18 cellular contexts compared by ENCODE assay signal in the genomic region with DNA sequence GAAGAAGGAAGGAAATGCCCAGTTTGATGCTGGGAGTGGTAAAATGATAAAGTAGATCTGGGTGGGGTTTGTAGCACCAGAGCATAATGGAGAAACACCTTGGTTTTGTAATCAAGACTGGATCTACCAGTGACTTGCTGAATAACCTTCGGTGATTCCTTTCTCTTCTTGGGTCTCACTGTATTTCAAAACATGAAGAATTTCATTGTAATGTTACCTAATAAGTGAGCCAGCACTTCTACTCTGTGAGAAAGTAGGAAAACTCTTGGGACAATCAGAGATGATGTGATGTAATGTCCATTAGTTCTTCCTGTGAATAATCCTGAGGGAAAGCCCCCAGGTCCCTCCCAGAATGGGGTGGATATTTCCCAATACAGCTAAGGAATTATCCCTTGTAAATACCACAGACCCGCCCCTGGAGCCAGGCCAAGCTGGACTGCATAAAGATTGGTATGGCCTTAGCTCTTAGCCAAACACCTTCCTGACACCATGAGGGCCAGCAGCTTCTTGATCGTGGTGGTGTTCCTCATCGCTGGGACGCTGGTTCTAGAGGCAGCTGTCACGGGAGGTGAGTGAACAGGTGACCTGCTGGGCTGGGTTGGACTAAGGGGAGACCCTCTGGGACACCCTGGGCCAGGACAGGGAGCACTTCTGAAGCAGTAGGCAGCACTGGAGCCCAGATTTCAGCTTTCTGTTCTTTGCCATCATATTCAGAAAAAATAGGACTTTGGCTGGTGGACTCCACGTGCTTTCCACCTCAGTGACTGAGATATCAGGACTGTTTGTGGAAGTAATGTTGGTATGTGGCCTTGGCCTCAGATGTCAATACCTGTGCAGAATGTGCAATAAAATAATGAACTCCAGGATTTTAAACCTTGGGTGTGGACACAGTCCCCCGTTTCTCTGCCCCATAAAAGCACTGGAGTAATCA. TPM values are rescaled to one million over a fixed set of nuclear protein-coding genes. Genes with fewer than 3 reads are reported as not detected.
DNase-seq lines count a peak whose midpoint lies in the region; ATAC-seq and TF ChIP-seq lines count a peak whose summit lies in the region.
"Had no signal": no experiment of that assay in that cellular context is flagged by ENCODE, and none has a peak within 500 bp of the region (broad histone marks: within the 10 kb centered on the region; RNA-seq: fewer than 3 reads in every experiment).

A gene with protein sequence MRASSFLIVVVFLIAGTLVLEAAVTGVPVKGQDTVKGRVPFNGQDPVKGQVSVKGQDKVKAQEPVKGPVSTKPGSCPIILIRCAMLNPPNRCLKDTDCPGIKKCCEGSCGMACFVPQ (plus strand): TSS at position 469 of the 931 bp plus-strand sequence. CDS start 21 bp downstream, at position 490.

- peak within 1 kb of the TSS; percentile 7 for H3K4me2 ChIP-seq in mammary epithelial cell (ENCODE audit: insufficient read depth, low read depth, low read length)

- H3K9me3 Mint-ChIP-seq in CD4-positive, alpha-beta T cell: no peaks in the 10 kb centered on the region

- H3K4me3 ChIP-seq in mammary epithelial cell (replicated peaks in 1 of 3; ENCODE audit: insufficient read depth in 1 of 3, low read depth in 2 of 3, low read length in 3 of 3) (no peak within 1 kb of the TSS), upper lobe of right lung (no peak within 1 kb of the TSS)
- H3K4me3 ChIP-seq: thoracic aorta had no signal

- in situ Hi-C loops in mammary epithelial cell (cut with MboI; ENCODE audit: low sequenced_read_pairs in 2 of 2): no loop called here

- H3K36me3 Mint-ChIP-seq in CD4-positive, alpha-beta T cell (ENCODE audit: low read depth): no peaks in the 10 kb centered on the region
- H3K36me3 Mint-ChIP-seq: naive B cell had no signal

- TF ChIP-seq EP300 in Ishikawa (IDR thresholded peaks at IDR 0.05; ENCODE audit: borderline replicate concordance): no peak

- H3K27me3 ChIP-seq in mammary epithelial cell (ENCODE audit: insufficient read depth, low read length) (no peaks in the 10 kb centered on the region), upper lobe of right lung (no peaks in the 10 kb centered on the region)
- peaks cover 4% of the 10 kb centered on the region for H3K27me3 ChIP-seq in CD4-positive, alpha-beta T cell (ENCODE audit: control insufficient read depth, insufficient read depth, low read length)

- TF ChIP-seq CTCF in mammary epithelial cell (conservative IDR thresholded peaks at IDR 0.05 in 1 of 2, IDR thresholded peaks at IDR 0.05 in 1 of 2; ENCODE audit: extremely low read depth in 1 of 2, insufficient read depth in 1 of 2, low read depth in 1 of 2, low read length in 2 of 2) (no peak), upper lobe of right lung (IDR thresholded peaks at IDR 0.05) (no peak)
- TF ChIP-seq CTCF in CD4-positive, alpha-beta T cell (IDR thresholded peaks at IDR 0.05): no peak

- no peaks in the 10 kb centered on the region for H3K4me1 Mint-ChIP-seq in CD4-positive, alpha-beta T cell (ENCODE audit: low read depth)
- H3K4me1 Mint-ChIP-seq: naive B cell had no signal

- dilution Hi-C loops in mammary epithelial cell (cut with HindIII; ENCODE audit: low sequenced_read_pairs): no loop called here

- CTCF ChIA-PET in mammary epithelial cell (lab: Charles Lee; ENCODE audit: low non-redundant PET): no interaction called here
- CTCF ChIA-PET in CD4-positive, alpha-beta T cell (lab: Charles Lee): no interaction called here

- H3K4me3 Mint-ChIP-seq in CD4-positive, alpha-beta T cell: no peak within 1 kb of the TSS
- H3K4me3 Mint-ChIP-seq: CD4-positive, CD25-positive, alpha-beta regulatory T cell; naive B cell had no signal

- DNase-seq in mammary epithelial cell: peak; percentile 88
- DNase-seq in kidney tubule cell (ENCODE audit: low spot score): peak; percentile 83
- peak; percentile 81 for DNase-seq in upper lobe of right lung
- no peak for DNase-seq in NCI-H1092 treated with DMSO at 0.1 percent for 48 hours (lab: John Stamatoyannopoulos, UW)
- DNase-seq in DMS53 treated with DMSO at 0.1 percent for 48 hours (lab: John Stamatoyannopoulos, UW; ENCODE audit: unreplicated experiment): no peak
- no peak for DNase-seq in CD4-positive, alpha-beta T cell
- DNase-seq: activated naive CD4-positive, alpha-beta T cell; CD4-positive, CD25-positive, alpha-beta regulatory T cell; effector CD4-positive, alpha-beta T cell; GF-D8; islet precursor cell; naive B cell; NCI-H1105; NCI-H345 had no signal

- peaks cover 30% of the 10 kb centered on the region for H3K27me3 Mint-ChIP-seq in CD4-positive, alpha-beta T cell

- H3K9ac ChIP-seq in mammary epithelial cell (ENCODE audit: insufficient read depth, low read length): no peak within 1 kb of the TSS

- H3K9me3 ChIP-seq in mammary epithelial cell (replicated peaks; ENCODE audit: insufficient read depth, low read length) (no peaks in the 10 kb centered on the region), upper lobe of right lung (no peaks in the 10 kb centered on the region)
- H3K9me3 ChIP-seq in CD4-positive, alpha-beta T cell (ENCODE audit: control insufficient read depth, low read length): no peaks in the 10 kb centered on the region
- H3K9me3 ChIP-seq: thoracic aorta had no signal

- POLR2A ChIA-PET in CD4-positive, alpha-beta T cell (lab: Charles Lee): no interaction called here

- BruUV-seq in mammary epithelial cell (replicated peaks; lab: Mats Ljungman, UMichigan): TSS peak; percentile 85

- no peak within 1 kb of the TSS for H3K27ac Mint-ChIP-seq in CD4-positive, alpha-beta T cell

- TF ChIP-seq RAD21 in Ishikawa (IDR thresholded peaks at IDR 0.05; ENCODE audit: low read depth): no peak

- H3K36me3 ChIP-seq in mammary epithelial cell (ENCODE audit: insufficient read depth, low read length) (no peaks in the 10 kb centered on the region), upper lobe of right lung (no peaks in the 10 kb centered on the region)
- H3K36me3 ChIP-seq: thoracic aorta had no signal

- peak; percentile 58 for ATAC-seq in upper lobe of right lung
- no peak for ATAC-seq in CD4-positive, alpha-beta T cell (ENCODE audit: poor library complexity)

- no peaks in the 10 kb centered on the region for H4K20me1 ChIP-seq in mammary epithelial cell (ENCODE audit: insufficient read depth, low read length)

- H2AFZ ChIP-seq in mammary epithelial cell (ENCODE audit: low read depth, low read length): no peak within 1 kb of the TSS

- WGBS in mammary epithelial cell (ENCODE audit: low coverage, missing lambda C conversion rate): 66% methylated on average over 8 of the region's 8 CpGs

- peaks cover 13% of the 10 kb centered on the region for H3K4me1 ChIP-seq in mammary epithelial cell (ENCODE audit: insufficient read depth, low read length)
- H3K4me1 ChIP-seq in upper lobe of right lung: no peaks in the 10 kb centered on the region

- intact Hi-C loops in mammary epithelial cell (cut with micrococcal nuclease) (no loop called here), upper lobe of right lung (cut with DNase I) (no loop called here)
- intact Hi-C loops in CD4-positive, alpha-beta T cell (cut with DNase I, micrococcal nuclease): no loop called here

- H3K27ac ChIP-seq in mammary epithelial cell (ENCODE audit: insufficient read depth, low read depth, low read length) (peak within 1 kb of the TSS; percentile 26), upper lobe of right lung (no peak within 1 kb of the TSS)
- H3K27ac ChIP-seq in CD4-positive, alpha-beta T cell (ENCODE audit: low read depth, low read length): no peak within 1 kb of the TSS
- H3K27ac ChIP-seq: thoracic aorta had no signal

- no peaks in the 10 kb centered on the region for H3K79me2 ChIP-seq in mammary epithelial cell (ENCODE audit: insufficient read depth, low read length)

TF ChIP-seq in Ishikawa, 13 proteins besides CTCF, POLR2A, EP300 and RAD21 (continues in another document):
- TF ChIP-seq TAF1 (IDR thresholded peaks at IDR 0.05; ENCODE audit: low read depth) (no peak), CREB1 (IDR thresholded peaks at IDR 0.05; ENCODE audit: low read depth) (no peak), CEBPB (IDR thresholded peaks at IDR 0.05) (peak; percentile 24; the same call in 1 of the 2 replicates), TEAD4 (IDR thresholded peaks at IDR 0.05) (no peak), ZBTB7A (IDR thresholded peaks at IDR 0.05; ENCODE audit: low read depth) (no peak), YY1 (IDR thresholded peaks at IDR 0.05; ENCODE audit: low read depth) (no peak), NFIC (IDR thresholded peaks at IDR 0.05) (peak; percentile 37; the same call in 1 of the 2 replicates)
- TF ChIP-seq, protein P1, sequence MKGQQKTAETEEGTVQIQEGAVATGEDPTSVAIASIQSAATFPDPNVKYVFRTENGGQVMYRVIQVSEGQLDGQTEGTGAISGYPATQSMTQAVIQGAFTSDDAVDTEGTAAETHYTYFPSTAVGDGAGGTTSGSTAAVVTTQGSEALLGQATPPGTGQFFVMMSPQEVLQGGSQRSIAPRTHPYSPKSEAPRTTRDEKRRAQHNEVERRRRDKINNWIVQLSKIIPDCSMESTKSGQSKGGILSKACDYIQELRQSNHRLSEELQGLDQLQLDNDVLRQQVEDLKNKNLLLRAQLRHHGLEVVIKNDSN (IDR thresholded peaks at IDR 0.05): no peak
- TF ChIP-seq, protein P2, sequence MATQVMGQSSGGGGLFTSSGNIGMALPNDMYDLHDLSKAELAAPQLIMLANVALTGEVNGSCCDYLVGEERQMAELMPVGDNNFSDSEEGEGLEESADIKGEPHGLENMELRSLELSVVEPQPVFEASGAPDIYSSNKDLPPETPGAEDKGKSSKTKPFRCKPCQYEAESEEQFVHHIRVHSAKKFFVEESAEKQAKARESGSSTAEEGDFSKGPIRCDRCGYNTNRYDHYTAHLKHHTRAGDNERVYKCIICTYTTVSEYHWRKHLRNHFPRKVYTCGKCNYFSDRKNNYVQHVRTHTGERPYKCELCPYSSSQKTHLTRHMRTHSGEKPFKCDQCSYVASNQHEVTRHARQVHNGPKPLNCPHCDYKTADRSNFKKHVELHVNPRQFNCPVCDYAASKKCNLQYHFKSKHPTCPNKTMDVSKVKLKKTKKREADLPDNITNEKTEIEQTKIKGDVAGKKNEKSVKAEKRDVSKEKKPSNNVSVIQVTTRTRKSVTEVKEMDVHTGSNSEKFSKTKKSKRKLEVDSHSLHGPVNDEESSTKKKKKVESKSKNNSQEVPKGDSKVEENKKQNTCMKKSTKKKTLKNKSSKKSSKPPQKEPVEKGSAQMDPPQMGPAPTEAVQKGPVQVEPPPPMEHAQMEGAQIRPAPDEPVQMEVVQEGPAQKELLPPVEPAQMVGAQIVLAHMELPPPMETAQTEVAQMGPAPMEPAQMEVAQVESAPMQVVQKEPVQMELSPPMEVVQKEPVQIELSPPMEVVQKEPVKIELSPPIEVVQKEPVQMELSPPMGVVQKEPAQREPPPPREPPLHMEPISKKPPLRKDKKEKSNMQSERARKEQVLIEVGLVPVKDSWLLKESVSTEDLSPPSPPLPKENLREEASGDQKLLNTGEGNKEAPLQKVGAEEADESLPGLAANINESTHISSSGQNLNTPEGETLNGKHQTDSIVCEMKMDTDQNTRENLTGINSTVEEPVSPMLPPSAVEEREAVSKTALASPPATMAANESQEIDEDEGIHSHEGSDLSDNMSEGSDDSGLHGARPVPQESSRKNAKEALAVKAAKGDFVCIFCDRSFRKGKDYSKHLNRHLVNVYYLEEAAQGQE (IDR thresholded peaks at IDR 0.05; ENCODE audit: low read depth): no peak

RNA-seq across cellular contexts. Expression of the gene that starts here (rescaled TPM):
- total RNA-seq in mammary epithelial cell (10 to 100 TPM in 1 of 2 donors, 1 to 10 TPM in 1; 1.3 to 45.4 TPM), upper lobe of right lung (4.1 TPM)
- polyA plus RNA-seq in mammary epithelial cell: 188 TPM
- 85.6 TPM for polyA minus RNA-seq in mammary epithelial cell
- not detected for total RNA-seq in CD4-positive, alpha-beta T cell
- total RNA-seq: activated CD8-positive, alpha-beta memory T cell treated with anti-CD3 and anti-CD28 coated beads for 36 hours; CD4-positive, CD25-positive, alpha-beta regulatory T cell; pulmonary artery endothelial cell; thoracic aorta had no signal
- polyA plus RNA-seq: CD4-positive, CD25-positive, alpha-beta regulatory T cell had no signal

Comparison
In these comparisons a context has a peak if more than half of its experiments do, and no peak if none do; other contexts are left out.
1. DNase-seq: peak in mammary epithelial cell (single experiment), kidney tubule cell (single experiment) and upper lobe of right lung (single experiment); none in NCI-H1092 treated with DMSO at 0.1 percent for 48 hours (single experiment), DMS53 treated with DMSO at 0.1 percent for 48 hours (single experiment) and CD4-positive, alpha-beta T cell (0 of 10).